Comparison of ENCODE assay signal across 24 cellular contexts in the genomic region with DNA sequence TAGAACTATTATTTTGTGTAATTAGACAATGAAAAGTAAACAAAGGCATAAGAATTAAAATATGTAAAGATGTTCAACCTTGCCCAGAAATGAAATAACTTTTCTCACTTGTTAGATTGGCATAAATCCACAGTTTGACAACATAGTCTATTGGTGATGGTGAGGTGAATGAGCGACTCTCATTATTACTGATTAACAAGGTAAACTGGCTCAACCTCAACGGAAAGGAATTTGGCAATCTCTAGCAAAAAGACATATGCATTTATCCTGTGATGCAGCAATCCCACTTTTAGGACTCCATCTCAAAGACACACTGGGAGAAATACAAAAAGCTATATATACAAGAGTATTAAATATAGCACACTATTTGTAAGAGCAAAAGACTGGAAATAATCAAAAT.
"Had no signal": no experiment of that assay in that cellular context is flagged by ENCODE, and none has a peak within 500 bp of the region (broad histone marks: within the 10 kb centered on the region; RNA-seq: fewer than 3 reads in every experiment).

No MANE protein-coding gene starts in this region.

- H3K9ac ChIP-seq: neural progenitor cell, parathyroid adenoma had no signal

- FAIRE-seq: keratinocyte had no signal

- H3K27ac ChIP-seq: esophagus squamous epithelium, left lung, neural progenitor cell, parathyroid adenoma, sigmoid colon, stomach, thyroid gland, vagina had no signal

- DNase-seq: effector CD8-positive, alpha-beta T cell; endodermal cell; erythroblast; esophagus squamous epithelium; foreskin melanocyte; hypothalamus; immature natural killer cell; left cardiac atrium; left lung; mesendoderm; midbrain; naive thymus-derived CD4-positive, alpha-beta T cell; right cardiac atrium; sigmoid colon; stimulated activated CD4-positive, alpha-beta T cell treated with anti-CD3 and anti-CD28 coated beads, Interleukin-2, amount 100 ng/mL, for 24 hours; stimulated activated CD4-positive, alpha-beta T cell treated with anti-CD3 and anti-CD28 coated beads, Interleukin-4, amount 100 ng/mL, for 24 hours; stimulated activated naive CD4-positive, alpha-beta T cell treated with Interleukin-2 at 50 U/mL for 16 hours; stomach; thyroid gland; trophoblast cell had no signal

- H3K9me3 ChIP-seq: esophagus squamous epithelium, left lung, sigmoid colon, stomach, thyroid gland, vagina had no signal

- H3K27me3 ChIP-seq: esophagus squamous epithelium, left lung, neural progenitor cell, sigmoid colon, stomach, thyroid gland, vagina had no signal

- H3K4me3 ChIP-seq: esophagus squamous epithelium, left lung, neural progenitor cell, sigmoid colon, stomach, thyroid gland, vagina had no signal

- H3K4me1 ChIP-seq: left lung, neural progenitor cell, parathyroid adenoma, sigmoid colon, stomach, thyroid gland, vagina had no signal

- H3K36me3 ChIP-seq: neural progenitor cell had no signal
